Comparison of ENCODE assay signal across 12 cellular contexts in the genomic region with DNA sequence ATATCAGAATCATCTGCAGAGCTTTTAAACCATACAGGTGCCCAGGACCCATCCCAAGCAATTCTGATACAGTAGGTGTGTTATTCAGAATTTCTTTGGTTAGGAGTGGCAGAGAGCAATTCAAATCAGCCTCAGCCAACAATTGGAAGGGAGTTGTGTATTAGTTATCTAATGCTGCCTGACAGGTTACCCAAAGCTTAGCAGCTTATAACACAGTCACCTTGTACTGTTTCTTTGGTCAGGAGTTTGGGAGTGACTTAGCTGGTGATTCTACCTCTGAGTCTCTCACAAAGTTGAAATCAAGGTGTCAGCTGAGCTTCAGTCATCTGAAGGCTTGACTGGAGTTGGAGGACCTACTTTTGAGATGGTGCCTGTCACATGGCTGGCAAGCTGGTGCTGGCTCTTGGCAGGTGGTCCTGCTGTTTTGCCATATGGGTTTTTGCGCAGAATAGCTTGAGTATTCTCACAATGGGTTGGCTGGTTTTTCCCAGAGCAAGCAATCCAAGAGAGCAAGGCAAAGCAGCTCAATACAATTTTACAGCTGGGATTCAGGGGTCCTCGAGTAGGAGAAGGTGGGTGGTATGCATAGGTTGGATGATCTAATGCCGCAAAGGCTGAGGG. TPM values are rescaled to one million over a fixed set of nuclear protein-coding genes. Genes with fewer than 3 reads are reported as not detected.
DNase-seq lines count a peak whose midpoint lies in the region; ATAC-seq lines count a peak whose summit lies in the region.
"Had no signal": no experiment of that assay in that cellular context is flagged by ENCODE, and none has a peak within 500 bp of the region (broad histone marks: within the 10 kb centered on the region; RNA-seq: fewer than 3 reads in every experiment).

No MANE protein-coding gene starts in this region.

- ATAC-seq in esophagus mucosa (peak; percentile 91), GM21447 (IDR thresholded peaks at IDR 0.05; ENCODE audit: unreplicated experiment) (no peak)

- peaks cover 0 to 3% (median 0%) of the 10 kb centered on the region in 3 donors for H3K27me3 Mint-ChIP-seq in immature natural killer cell (ENCODE audit: low read depth in 3 of 3)

- no peaks in the 10 kb centered on the region for H3K9me3 Mint-ChIP-seq in immature natural killer cell
- H3K9me3 Mint-ChIP-seq: CD4-positive, alpha-beta memory T cell; H9 had no signal

- no peaks in the 10 kb centered on the region for H3K4me1 Mint-ChIP-seq in immature natural killer cell
- H3K4me1 Mint-ChIP-seq: CD14-positive monocyte; CD4-positive, alpha-beta memory T cell; H9 had no signal

- DNase-seq in DMS 273 treated with DMSO at 0.1 percent for 48 hours (lab: John Stamatoyannopoulos, UW) (peak; percentile 58), NCI-H446 treated with DMSO at 0.1 percent for 48 hours (lab: John Stamatoyannopoulos, UW) (peak; percentile 38), cerebellar cortex (ENCODE audit: low spot score) (peak; percentile 96), immature natural killer cell (no peak), activated gamma-delta T cell treated with Interleukin-2 at 50 U/mL for 16 hours (no peak)
- DNase-seq: 8988T; CD4-positive, alpha-beta memory T cell; GDM1; H9 had no signal

- H3K36me3 Mint-ChIP-seq in immature natural killer cell = no peaks in the 10 kb centered on the region
- H3K36me3 Mint-ChIP-seq: CD14-positive monocyte; CD4-positive, alpha-beta memory T cell had no signal

- H3K27ac Mint-ChIP-seq in immature natural killer cell = no peak overlapping the region
- H3K27ac Mint-ChIP-seq: CD14-positive monocyte; CD4-positive, alpha-beta memory T cell; H9 had no signal

- H3K4me3 Mint-ChIP-seq in immature natural killer cell = no peak overlapping the region
- H3K4me3 Mint-ChIP-seq: CD14-positive monocyte; CD4-positive, alpha-beta memory T cell; H9 had no signal

RNA-seq across cellular contexts. Expression of a gene that starts 18.7 kb away (rescaled TPM):
- total RNA-seq in esophagus mucosa = 17.5 TPM
- 10 to 100 TPM in 2 of 3 donors, 1 to 10 TPM in 1; 9.1 to 16.2 (median 15.2) TPM for polyA plus RNA-seq in immature natural killer cell

RNA-seq across cellular contexts. Expression of a gene that starts 41.1 kb away (rescaled TPM):
- 42.4 TPM for total RNA-seq in esophagus mucosa
- 10 to 100 TPM; 35.2 to 95.8 (median 38.6) TPM for polyA plus RNA-seq in immature natural killer cell

RNA-seq across cellular contexts. Expression of a gene that starts 41.5 kb away (rescaled TPM):
- 114 TPM for total RNA-seq in esophagus mucosa
- 100 to 1,000 TPM; 352 to 383 (median 365) TPM for polyA plus RNA-seq in immature natural killer cell

Comparison
In these comparisons a context has a peak if more than half of its experiments do, and no peak if none do; other contexts are left out.
1. DNase-seq: peak in DMS 273 treated with DMSO at 0.1 percent for 48 hours (single experiment), NCI-H446 treated with DMSO at 0.1 percent for 48 hours (single experiment) and cerebellar cortex (single experiment); none in immature natural killer cell (0 of 3) and activated gamma-delta T cell treated with Interleukin-2 at 50 U/mL for 16 hours (single experiment).